ENCODE assay signal across 19 cellular contexts in genomic region chr20:13447385-13448180, GRCh38.
"Had no signal": no experiment of that assay in that cellular context is flagged by ENCODE, and none has a peak within 500 bp of the region (broad histone marks: within the 10 kb centered on the region; RNA-seq: fewer than 3 reads in every experiment).

No MANE protein-coding gene starts in this region.

- DNase-seq: activated naive CD4-positive, alpha-beta T cell; activated T-cell treated with anti-CD3 and anti-CD28 coated beads, Interleukin-2, amount 50 U/mL, for 24 hours; adrenal gland; brain microvascular endothelial cell; effector CD4-positive, alpha-beta T cell; erythroblast; foreskin keratinocyte; kidney; natural killer cell; stimulated activated CD4-positive, alpha-beta T cell treated with anti-CD3 and anti-CD28 coated beads, Interleukin-12 subunit alpha, Interleukin-12 subunit beta, amount 100 ng/mL, for 4 hours; stimulated activated CD4-positive, alpha-beta T cell treated with anti-CD3 and anti-CD28 coated beads, Interleukin-4, amount 100 ng/mL, for 4 hours; stimulated activated naive CD8-positive, alpha-beta T cell treated with anti-CD3 and anti-CD28 coated beads, Interleukin-15, amount 100 ng/mL, for 72 hours; T-helper 9 cell had no signal

- H3K9me3 ChIP-seq: adrenal gland, ascending aorta, right atrium auricular region, tibial nerve had no signal

- H3K27ac ChIP-seq: adrenal gland, ascending aorta, brain microvascular endothelial cell, foreskin keratinocyte, right atrium auricular region, tibial nerve had no signal

- FAIRE-seq: kidney, urothelium cell line had no signal

- H3K27me3 ChIP-seq: adrenal gland, ascending aorta, brain microvascular endothelial cell, foreskin keratinocyte, right atrium auricular region, tibial nerve had no signal

- H3K4me3 ChIP-seq: adrenal gland, ascending aorta, right atrium auricular region, tibial nerve had no signal

- H3K4me1 ChIP-seq: adrenal gland, ascending aorta, foreskin keratinocyte, right atrium auricular region had no signal

- ATAC-seq: activated T-helper 17 cell treated with anti-CD3 and anti-CD28 coated beads, Interleukin-2, amount 50 U/mL, for 72 hours; foreskin keratinocyte; natural killer cell; stimulated activated naive CD8-positive, alpha-beta T cell treated with anti-CD3 and anti-CD28 coated beads, Interleukin-15, amount 100 ng/mL, for 72 hours; WTC11 had no signal

- H3K36me3 ChIP-seq: adrenal gland, brain microvascular endothelial cell, right atrium auricular region had no signal
